In genomic region chr2:202871161-202872141, GRCh38 we compare ENCODE assay signal across 8 cellular contexts. TPM values are rescaled to one million over a fixed set of nuclear protein-coding genes. Genes with fewer than 3 reads are reported as not detected.
DNase-seq lines count a peak whose midpoint lies in the region; ATAC-seq, FAIRE-seq and TF ChIP-seq lines count a peak whose summit lies in the region.

ICA1L (minus strand) TSS chr2:202871766; CDS start chr2:202829009, 42,757 bp downstream.

- TF ChIP-seq RAD21 in HepG2 (CRISPR knock-in tag; IDR thresholded peaks at IDR 0.05) = peak; percentile 28

- TF ChIP-seq POLR2A in HepG2 (IDR thresholded peaks at IDR 0.05; ENCODE audit: insufficient read depth in 1 of 2, low read depth in 2 of 2, low read length in 2 of 2) = peak in 1 of 2 experiments; percentile 22; a peak in 1 of 4 replicates

- peak within 1 kb of the TSS; percentile 83 for H3K4me2 ChIP-seq in HepG2 (ENCODE audit: low read depth, low read length)

- H3K9ac ChIP-seq in HepG2 (ENCODE audit: insufficient read depth, low read depth, low read length) = peak within 1 kb of the TSS; percentile 72

- no peaks in the 10 kb centered on the region for H3K9me3 ChIP-seq in HepG2 (ENCODE audit: low read length)

- no peaks in the 10 kb centered on the region for H4K20me1 ChIP-seq in HepG2 (ENCODE audit: insufficient read depth, low read length)

- no peaks in the 10 kb centered on the region for H3K27me3 ChIP-seq in HepG2 (ENCODE audit: control insufficient read depth in 1 of 2, insufficient read depth in 2 of 2, low read length in 2 of 2)

- TF ChIP-seq EP300 in HepG2 (IDR thresholded peaks at IDR 0.05; ENCODE audit: low read depth in 2 of 2, low read length in 2 of 2) (no peak), HepG2 (CRISPR knock-in tag; IDR thresholded peaks at IDR 0.05; ENCODE audit: borderline replicate concordance) (no peak)

- H3K4me1 ChIP-seq in HepG2 (ENCODE audit: insufficient read depth, low read length) = peaks cover 6% of the 10 kb centered on the region

- POLR2A ChIA-PET in HepG2 (lab: Yijun Ruan, JAX) = interaction anchor here (0.9 to 1.3 kb wide), 2 partner anchors 40 to 143 kb away, joined by 3 to 5 read pairs; partner anchors contain the start of genes CARF, NBEAL1 and WDR12

- intact Hi-C loops in HepG2 (cut with micrococcal nuclease; ENCODE audit: unreplicated experiment) = loop anchor here (1.0 kb wide), 1 partner anchor 40 kb away; no protein-coding TSS in a partner anchor

- in situ Hi-C loops in HepG2 (cut with HindIII; ENCODE audit: extremely low pct_ligation_motif_present, low pct_unique_long_range_greater_than_20kb) = loop anchor here (5.0 kb wide), 1 partner anchor 284 kb away; no protein-coding TSS in a partner anchor

- under 1% methylated on average over 44 of the region's 105 CpGs for WGBS in HepG2 (ENCODE audit: low lambda C conversion rate)

- no peaks in the 10 kb centered on the region for H3K79me2 ChIP-seq in HepG2 (ENCODE audit: insufficient read depth, low read length)

- no peaks in the 10 kb centered on the region for H3K36me3 ChIP-seq in HepG2 (replicated peaks in 1 of 2; ENCODE audit: control insufficient read depth in 1 of 2, insufficient read depth in 2 of 2, low read length in 2 of 2)

- peak within 1 kb of the TSS; percentile 72 to 88 (median 85) for H3K4me3 ChIP-seq in HepG2 (replicated peaks in 1 of 3; ENCODE audit: insufficient read depth in 1 of 3, low read depth in 2 of 3, low read length in 3 of 3)

- TSS peak; percentile 100 for BruUV-seq in HepG2 (replicated peaks; lab: Mats Ljungman, UMichigan)

- FAIRE-seq in HepG2 (lab: Jason Lieb, UNC) = no peak

- CTCF ChIA-PET in HepG2 (lab: Yijun Ruan, JAX; ENCODE audit: low intra/inter-chr PET ratio, low total read pairs) = interaction anchor here (1.0 to 2.2 kb wide), 4 partner anchors 40 to 298 kb away, joined by 3 to 12 read pairs (median 8); no protein-coding TSS in a partner anchor

- H2AFZ ChIP-seq in HepG2 (ENCODE audit: low read length) = peak within 1 kb of the TSS; percentile 49

- peak; percentile 11; the same call in 1 of the 2 replicates for TF ChIP-seq CTCF in HepG2 (CRISPR knock-in tag; IDR thresholded peaks at IDR 0.05)

- DNase-seq in AG20443 (ENCODE audit: low spot score) (peak; percentile 91), NCI-H510A (lab: John Stamatoyannopoulos, UW) (peak; percentile 51), dedifferentiated amniotic fluid mesenchymal stem cell (ENCODE audit: extremely low spot score) (peak; percentile 43), HepG2 (ENCODE audit: low spot score) (peak; percentile 32)
- DNase-seq in activated CD4-positive, alpha-beta T cell treated with anti-CD3 and anti-CD28 coated beads, Interleukin-2, amount 50 U/mL, for 1 hour = peak; percentile 38
- DNase-seq in stimulated activated CD4-positive, alpha-beta T cell treated with anti-CD3 and anti-CD28 coated beads, Interleukin-4, amount 100 ng/mL, for 4 hours = peak; percentile 37 to 49

- ATAC-seq in GM18907 (IDR thresholded peaks at IDR 0.05; ENCODE audit: unreplicated experiment) (peak; percentile 84), HG03135 (IDR thresholded peaks at IDR 0.05; ENCODE audit: unreplicated experiment) (peak; percentile 70), HepG2 (peak; percentile 88)

- peak within 1 kb of the TSS; percentile 51 for H3K27ac ChIP-seq in HepG2 (ENCODE audit: extremely low read length, insufficient read depth, low read length)

TF ChIP-seq in HepG2, 621 proteins besides CTCF, POLR2A, EP300 and RAD21 (continues in another document):
- 0 out of 2 replicates have a peak, but pooled peaks have one; percentile 42 for TF ChIP-seq ZBTB3 (CRISPR knock-in tag; IDR thresholded peaks at IDR 0.05; ENCODE audit: borderline replicate concordance, low read depth)
- 0 out of 2 replicates have a peak, but pooled peaks have one; percentile 20 for TF ChIP-seq ZNF503 (CRISPR knock-in tag; IDR thresholded peaks at IDR 0.05)
- 0 out of 2 replicates have a peak, but pooled peaks have one; percentile 48 for TF ChIP-seq THAP9 (CRISPR knock-in tag; IDR thresholded peaks at IDR 0.05; ENCODE audit: borderline replicate concordance)
- no peak for TF ChIP-seq ATRX (CRISPR knock-in tag; IDR thresholded peaks at IDR 0.05; ENCODE audit: borderline replicate concordance)
- peak; percentile 62; the same call in 1 of the 2 replicates for TF ChIP-seq ZNF343 (CRISPR knock-in tag; IDR thresholded peaks at IDR 0.05)
- no peak for TF ChIP-seq RORA (CRISPR knock-in tag; IDR thresholded peaks at IDR 0.05)
- peak; percentile 14 for TF ChIP-seq XRCC5 (optimal IDR thresholded peaks at IDR 0.05; ENCODE audit: low read length)
- no peak for TF ChIP-seq ZNF264 (CRISPR knock-in tag; IDR thresholded peaks at IDR 0.05)
- no peak for TF ChIP-seq SCMH1 (CRISPR knock-in tag; IDR thresholded peaks at IDR 0.05; ENCODE audit: borderline replicate concordance)
- no peak for TF ChIP-seq ZBTB39 (CRISPR knock-in tag; IDR thresholded peaks at IDR 0.05)

RNA-seq across cellular contexts. Expression of gene ICA1L, which starts in this region (rescaled TPM):
- 2.1 and 2.4 TPM in 2 replicates for total RNA-seq in HepG2 (2016; rRNA removed; fragmentation: Illumina TruSeq; extraction: Trizol)
- total RNA-seq in HepG2 (2016; cell fraction: cytosol; rRNA removed; fragmentation: Illumina TruSeq; extraction: Trizol; ENCODE audit: low read depth) = 1.8 and 3.4 TPM in 2 replicates
- total RNA-seq in HepG2 (2016; cell fraction: insoluble cytoplasmic fraction; rRNA removed; fragmentation: Illumina TruSeq; extraction: Trizol) = 2.0 and 2.4 TPM in 2 replicates
- 2.4 and 3.0 TPM in 2 replicates for total RNA-seq in HepG2 (2016; cell fraction: membrane; rRNA removed; fragmentation: Illumina TruSeq; extraction: Trizol)
- 3.6 and 5.2 TPM in 2 replicates for total RNA-seq in HepG2 (2016; cell fraction: nucleus; rRNA removed; fragmentation: Illumina TruSeq; extraction: Trizol)
- polyA plus RNA-seq in HepG2 (2011; rRNA removed) = 1.5 and 2.0 TPM in 2 replicates
- 0.47 and 0.77 TPM in 2 replicates for polyA plus RNA-seq in HepG2 (2011; cell fraction: cytosol; rRNA removed)
- polyA plus RNA-seq in HepG2 (2011; cell fraction: nucleus; rRNA removed) = 1.6 and 2.1 TPM in 2 replicates
- 0.85 and 1.6 TPM in 2 replicates for polyA plus RNA-seq in HepG2 (2012)
- 0.46 and 0.53 TPM in 2 replicates for polyA plus RNA-seq in HepG2 (2016; cell fraction: cytosol; fragmentation: Illumina TruSeq; extraction: Trizol; ENCODE audit: low read depth)
- polyA plus RNA-seq in HepG2 (2016; cell fraction: insoluble cytoplasmic fraction; fragmentation: Illumina TruSeq; extraction: Trizol; ENCODE audit: low read depth) = 1.6 and 2.1 TPM in 2 replicates
- polyA plus RNA-seq in HepG2 (2016; cell fraction: membrane; fragmentation: Illumina TruSeq; extraction: Trizol; ENCODE audit: low read depth) = 0.85 and 1.3 TPM in 2 replicates
- polyA plus RNA-seq in HepG2 (2016; cell fraction: nucleus; fragmentation: Illumina TruSeq; extraction: Trizol; ENCODE audit: insufficient read depth, low read depth) = 4.9 and 5.1 TPM in 2 replicates
- polyA minus RNA-seq in HepG2 (2011; rRNA and poly(A)+ RNA removed; ENCODE audit: low replicate concordance) = 0.40 and 0.56 TPM in 2 replicates
- polyA minus RNA-seq in HepG2 (2011; cell fraction: cytosol; rRNA and poly(A)+ RNA removed) = 1.4 and 3.0 TPM in 2 replicates
- 6.4 and 7.5 TPM in 2 replicates for polyA minus RNA-seq in HepG2 (2011; cell fraction: nucleus; rRNA and poly(A)+ RNA removed)

Comparison
In these comparisons a context has a peak if more than half of its experiments do, and no peak if none do; other contexts are left out.
1. Peak in every context shown above with its lines: DNase-seq, ATAC-seq, H3K4me3 ChIP-seq and H3K27ac ChIP-seq.
2. DNase-seq: peak in every context shown above with its lines; median percentile 91 in AG20443; 51 in NCI-H510A; 43 in dedifferentiated amniotic fluid mesenchymal stem cell; 43 in stimulated activated CD4-positive, alpha-beta T cell treated with anti-CD3 and anti-CD28 coated beads, Interleukin-4, amount 100 ng/mL, for 4 hours; 38 in activated CD4-positive, alpha-beta T cell treated with anti-CD3 and anti-CD28 coated beads, Interleukin-2, amount 50 U/mL, for 1 hour; 32 in HepG2.